In genomic region chr14:69586420-69586819, GRCh38 we compare ENCODE assay signal across 26 cellular contexts. TPM values are rescaled to one million over a fixed set of nuclear protein-coding genes. Genes with fewer than 3 reads are reported as not detected.
DNase-seq lines count a peak whose midpoint lies in the region; ATAC-seq, FAIRE-seq and TF ChIP-seq lines count a peak whose summit lies in the region.
"Had no signal": no experiment of that assay in that cellular context is flagged by ENCODE, and none has a peak within 500 bp of the region (broad histone marks: within the 10 kb centered on the region; RNA-seq: fewer than 3 reads in every experiment).

No MANE protein-coding gene starts in this region.

- POLR2A ChIA-PET in endothelial cell of umbilical vein (lab: Charles Lee) = no interaction called here

- no peaks in the 10 kb centered on the region for H3K36me3 Mint-ChIP-seq in stimulated activated effector memory CD8-positive, alpha-beta T cell treated with anti-CD3 and anti-CD28 coated beads, Interleukin-12 subunit alpha, Interleukin-12 subunit beta, amount 100 ng/mL, for 72 hours
- H3K36me3 Mint-ChIP-seq: IgD-negative memory B cell had no signal

- no peaks in the 10 kb centered on the region for H4K20me1 ChIP-seq in endothelial cell of umbilical vein (replicated peaks; ENCODE audit: control insufficient read depth, extremely low read depth, insufficient read depth, low read length)

- dilution Hi-C loops in endothelial cell of umbilical vein (cut with MboI; ENCODE audit: extremely low pct_ligation_motif_present, low sequenced_read_pairs) = no loop called here

- H3K9me1 ChIP-seq in endothelial cell of umbilical vein (replicated peaks; ENCODE audit: control insufficient read depth, extremely low read depth, insufficient read depth, low read length) = no peaks in the 10 kb centered on the region

- H3K4me2 ChIP-seq in endothelial cell of umbilical vein (ENCODE audit: insufficient read depth, low read length) = peak overlapping the region; percentile 40

- no peak overlapping the region for H3K4me3 Mint-ChIP-seq in stimulated activated effector memory CD8-positive, alpha-beta T cell treated with anti-CD3 and anti-CD28 coated beads, Interleukin-12 subunit alpha, Interleukin-12 subunit beta, amount 100 ng/mL, for 72 hours
- H3K4me3 Mint-ChIP-seq: IgD-negative memory B cell had no signal

- no peaks in the 10 kb centered on the region for H3K36me3 ChIP-seq in endothelial cell of umbilical vein (ENCODE audit: control insufficient read depth in 2 of 2, extremely low read depth in 1 of 2, insufficient read depth in 2 of 2, low read length in 2 of 2)
- H3K36me3 ChIP-seq: HAP-1 had no signal

- H3K27ac ChIP-seq in endothelial cell of umbilical vein (ENCODE audit: insufficient read depth, low read depth, low read length) = no peak overlapping the region
- H3K27ac ChIP-seq: GM23248, SK-N-MC had no signal

- DNase-seq in AG20443 (ENCODE audit: low spot score) (peak; percentile 29), KBM-7 (peak; percentile 30), endothelial cell of umbilical vein (ENCODE audit: low read depth, low spot score) (peak; percentile 90), lung microvascular endothelial cell (ENCODE audit: low read depth in 2 of 2) (peak; percentile 77 to 84), T-helper 2 cell (no peak), NCI-H446 (lab: John Stamatoyannopoulos, UW) (no peak), NCI-H2029 treated with DMSO at 0.1 percent for 48 hours (lab: John Stamatoyannopoulos, UW) (no peak)
- no peak for DNase-seq in stimulated activated effector memory CD8-positive, alpha-beta T cell treated with anti-CD3 and anti-CD28 coated beads, Interleukin-12 subunit alpha, Interleukin-12 subunit beta, amount 100 ng/mL, for 72 hours (ENCODE audit: low spot score in 2 of 2)
- DNase-seq: AML-193, DND-41, GM23248, MM.1S, NCI-H1092, NCI-H146, NCI-H2081 treated with DMSO at 0.1 percent for 48 hours, NCI-H510A, NCI-H774, Right ventricle myocardium superior had no signal

- no peak overlapping the region for H3K4me3 ChIP-seq in endothelial cell of umbilical vein (replicated peaks in 1 of 3; ENCODE audit: insufficient read depth in 1 of 3, low read depth in 1 of 3, low read length in 3 of 3)
- H3K4me3 ChIP-seq: GM23248, HAP-1, SK-N-MC had no signal

- no TSS peak for BruUV-seq in endothelial cell of umbilical vein (replicated peaks; lab: Mats Ljungman, UMichigan)

- no peaks in the 10 kb centered on the region for H3K79me2 ChIP-seq in endothelial cell of umbilical vein (ENCODE audit: control insufficient read depth, insufficient read depth, low read length)

- intact Hi-C loops in endothelial cell of umbilical vein (cut with micrococcal nuclease) = loop anchor here (1.0 to 5.0 kb wide), 3 partner anchors 25 to 441 kb away; partner anchors contain the start of gene SUSD6

- ATAC-seq in stimulated activated effector memory CD8-positive, alpha-beta T cell treated with anti-CD3 and anti-CD28 coated beads, Interleukin-12 subunit alpha, Interleukin-12 subunit beta, amount 100 ng/mL, for 72 hours = no peak

- TF ChIP-seq CTCF in endothelial cell of umbilical vein (IDR thresholded peaks at IDR 0.05; ENCODE audit: extremely low read depth in 1 of 2, insufficient read depth in 1 of 2, low read depth in 1 of 2, low read length in 2 of 2) = no peak

- TF ChIP-seq POLR2A in endothelial cell of umbilical vein (IDR thresholded peaks at IDR 0.05; ENCODE audit: low read depth, low read length) = no peak

- H2AFZ ChIP-seq in endothelial cell of umbilical vein (ENCODE audit: low read depth, low read length) = no peak overlapping the region
- H2AFZ ChIP-seq: GM23248 had no signal

- FAIRE-seq in endothelial cell of umbilical vein (lab: Jason Lieb, UNC) = peak; percentile 91
- FAIRE-seq: G401.6, GM19239, RCC 7860 had no signal

- CTCF ChIA-PET in endothelial cell of umbilical vein (lab: Charles Lee) = interaction anchor here (0.7 to 5.0 kb wide), 12 partner anchors 15 to 488 kb away, joined by 3 to 135 read pairs (median 7); partner anchors contain the start of gene SUSD6

- in situ Hi-C loops in KBM-7 (cut with MboI; ENCODE audit: low pct_unique_long_range_greater_than_20kb, low sequenced_read_pairs) = no loop called here

- no peaks in the 10 kb centered on the region for H3K9me3 Mint-ChIP-seq in stimulated activated effector memory CD8-positive, alpha-beta T cell treated with anti-CD3 and anti-CD28 coated beads, Interleukin-12 subunit alpha, Interleukin-12 subunit beta, amount 100 ng/mL, for 72 hours

- H3K4me1 ChIP-seq in endothelial cell of umbilical vein (ENCODE audit: control insufficient read depth, extremely low read depth, insufficient read depth, low read length) = peaks cover 20% of the 10 kb centered on the region
- H3K4me1 ChIP-seq: HAP-1 had no signal

- H3K9ac ChIP-seq in endothelial cell of umbilical vein (replicated peaks; ENCODE audit: extremely low read depth, insufficient read depth, low read length) = no peak overlapping the region
- H3K9ac ChIP-seq: GM23248 had no signal

- H3K27ac Mint-ChIP-seq in stimulated activated effector memory CD8-positive, alpha-beta T cell treated with anti-CD3 and anti-CD28 coated beads, Interleukin-12 subunit alpha, Interleukin-12 subunit beta, amount 100 ng/mL, for 72 hours = no peak overlapping the region
- H3K27ac Mint-ChIP-seq: IgD-negative memory B cell had no signal

- no peaks in the 10 kb centered on the region for H3K9me3 ChIP-seq in endothelial cell of umbilical vein (replicated peaks; ENCODE audit: control insufficient read depth, insufficient read depth, low read length)
- H3K9me3 ChIP-seq: HAP-1 had no signal

- H3K27me3 ChIP-seq in endothelial cell of umbilical vein (ENCODE audit: control insufficient read depth in 2 of 2, insufficient read depth in 2 of 2, low read length in 2 of 2) = no peaks in the 10 kb centered on the region

- H3K4me1 Mint-ChIP-seq in stimulated activated effector memory CD8-positive, alpha-beta T cell treated with anti-CD3 and anti-CD28 coated beads, Interleukin-12 subunit alpha, Interleukin-12 subunit beta, amount 100 ng/mL, for 72 hours = peaks cover 5% of the 10 kb centered on the region

TF ChIP-seq in endothelial cell of umbilical vein, 7 proteins besides CTCF, POLR2A, EP300 and RAD21:
- peak; percentile 38 for TF ChIP-seq JUN (IDR thresholded peaks at IDR 0.05; ENCODE audit: borderline replicate concordance, insufficient read depth, insufficient read length, low read depth)
- TF ChIP-seq FOS (IDR thresholded peaks at IDR 0.05; ENCODE audit: borderline replicate concordance, insufficient read depth, low read length) = no peak
- TF ChIP-seq MAX (IDR thresholded peaks at IDR 0.05; ENCODE audit: insufficient read depth, insufficient read length) = no peak
- peak; percentile 48 for TF ChIP-seq GATA2 (IDR thresholded peaks at IDR 0.05; ENCODE audit: insufficient read depth, insufficient read length, low read depth, low read length)
- no peak for TF ChIP-seq MYC (IDR thresholded peaks at IDR 0.05; ENCODE audit: low read depth, low read length)
- TF ChIP-seq POLR2AphosphoS5 (IDR thresholded peaks at IDR 0.05; ENCODE audit: insufficient read depth, low read depth, low read length) = no peak
- TF ChIP-seq EZH2 (IDR thresholded peaks at IDR 0.05; ENCODE audit: borderline replicate concordance, low read depth, low read length, severe bottlenecking) = no peak
TF ChIP-seq in endothelial cell of umbilical vein: peak in this region for 2.

RNA-seq across cellular contexts. Expression of gene CCDC177, which starts 11.7 kb away (rescaled TPM):
- total RNA-seq in endothelial cell of umbilical vein (not detected in 2 replicates), lung microvascular endothelial cell (not detected in 2 replicates)
- not detected in 2 replicates for polyA plus RNA-seq in endothelial cell of umbilical vein
- not detected in 2 replicates for polyA plus RNA-seq in endothelial cell of umbilical vein (2011; cell fraction: cytosol; rRNA removed)
- polyA plus RNA-seq in endothelial cell of umbilical vein (2011; cell fraction: nucleus; rRNA removed) = not detected in 2 replicates
- not detected in 2 replicates for polyA plus RNA-seq in endothelial cell of umbilical vein (2012)
- polyA minus RNA-seq in endothelial cell of umbilical vein = not detected in 2 replicates
- polyA minus RNA-seq in endothelial cell of umbilical vein (2011; cell fraction: cytosol; rRNA and poly(A)+ RNA removed) = 0.51 TPM
- polyA minus RNA-seq in endothelial cell of umbilical vein (2011; cell fraction: nucleus; rRNA and poly(A)+ RNA removed) = not detected in 2 replicates
- total RNA-seq: GM23248, LHCN-M2, OCI-LY7, Right ventricle myocardium superior had no signal
- polyA plus RNA-seq: GM23248, IgD-negative memory B cell had no signal

RNA-seq across cellular contexts. Expression of gene SUSD6, which starts 25.0 kb away (rescaled TPM):
- total RNA-seq in endothelial cell of umbilical vein (19.5 and 29.0 TPM in 2 replicates), lung microvascular endothelial cell (8.1 and 11.3 TPM in 2 replicates)
- polyA plus RNA-seq in endothelial cell of umbilical vein = 11.7 and 13.4 TPM in 2 replicates
- polyA plus RNA-seq in endothelial cell of umbilical vein (2011; cell fraction: cytosol; rRNA removed) = 11.3 and 11.6 TPM in 2 replicates
- polyA plus RNA-seq in endothelial cell of umbilical vein (2011; cell fraction: nucleus; rRNA removed) = 51.7 and 52.3 TPM in 2 replicates
- 11.8 and 15.6 TPM in 2 replicates for polyA plus RNA-seq in endothelial cell of umbilical vein (2012)
- polyA minus RNA-seq in endothelial cell of umbilical vein = 26.7 and 32.1 TPM in 2 replicates
- polyA minus RNA-seq in endothelial cell of umbilical vein (2011; cell fraction: cytosol; rRNA and poly(A)+ RNA removed) = 4.3 TPM
- 26.3 and 27.4 TPM in 2 replicates for polyA minus RNA-seq in endothelial cell of umbilical vein (2011; cell fraction: nucleus; rRNA and poly(A)+ RNA removed)

Comparison
In these comparisons a context has a peak if more than half of its experiments do, and no peak if none do; other contexts are left out.
1. DNase-seq: peak in AG20443 (single experiment), KBM-7 (single experiment), endothelial cell of umbilical vein (single experiment) and lung microvascular endothelial cell (2 of 2); none in T-helper 2 cell (0 of 5), NCI-H446 (0 of 2), NCI-H2029 treated with DMSO at 0.1 percent for 48 hours (single experiment) and stimulated activated effector memory CD8-positive, alpha-beta T cell treated with anti-CD3 and anti-CD28 coated beads, Interleukin-12 subunit alpha, Interleukin-12 subunit beta, amount 100 ng/mL, for 72 hours (0 of 2).